Comparison of ENCODE assay signal across 2 cellular contexts in the genomic region with DNA sequence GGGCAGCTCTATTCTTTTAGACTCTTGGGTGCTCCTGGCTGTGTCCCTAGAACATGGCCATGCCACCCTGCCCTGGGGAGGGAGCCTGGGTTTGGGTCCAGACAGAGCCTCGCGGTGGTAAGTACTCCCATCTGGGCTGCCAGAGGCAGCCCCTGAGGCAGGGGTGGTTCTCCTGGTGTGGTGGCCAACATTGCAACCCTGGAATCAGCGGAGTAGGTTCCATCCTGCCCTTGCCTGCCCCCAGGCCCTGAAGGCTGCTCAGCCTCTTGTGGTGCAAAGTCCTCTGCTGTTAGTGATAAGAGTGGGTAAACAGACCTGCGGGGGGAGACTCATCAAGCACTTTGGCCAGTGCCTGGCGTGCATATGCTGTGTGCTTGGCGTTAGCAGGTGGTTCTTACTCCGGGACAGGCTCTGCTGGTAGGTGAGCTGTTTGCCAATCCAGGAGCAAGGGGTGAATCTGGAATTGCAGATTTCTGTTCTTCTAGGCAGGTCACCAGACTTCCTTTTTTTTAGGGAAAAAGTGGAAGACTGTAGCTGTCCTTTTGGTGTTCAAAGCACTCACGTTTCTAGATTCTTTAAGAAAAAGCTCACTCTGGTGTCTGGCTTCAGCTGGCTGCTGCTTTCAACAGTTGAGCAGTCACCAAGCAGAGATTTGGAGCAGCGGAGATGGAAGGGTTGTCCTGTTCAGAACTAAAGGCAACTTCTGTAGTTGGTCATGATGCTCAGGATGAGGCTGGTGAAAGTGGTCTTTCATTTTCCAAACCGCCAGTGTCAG.
TF ChIP-seq lines count a peak whose summit lies in the region.

No MANE protein-coding gene starts in this region.

TF ChIP-seq in GM23338, 12 proteins besides CTCF, POLR2A, EP300 and RAD21:
- TF ChIP-seq, protein P1, sequence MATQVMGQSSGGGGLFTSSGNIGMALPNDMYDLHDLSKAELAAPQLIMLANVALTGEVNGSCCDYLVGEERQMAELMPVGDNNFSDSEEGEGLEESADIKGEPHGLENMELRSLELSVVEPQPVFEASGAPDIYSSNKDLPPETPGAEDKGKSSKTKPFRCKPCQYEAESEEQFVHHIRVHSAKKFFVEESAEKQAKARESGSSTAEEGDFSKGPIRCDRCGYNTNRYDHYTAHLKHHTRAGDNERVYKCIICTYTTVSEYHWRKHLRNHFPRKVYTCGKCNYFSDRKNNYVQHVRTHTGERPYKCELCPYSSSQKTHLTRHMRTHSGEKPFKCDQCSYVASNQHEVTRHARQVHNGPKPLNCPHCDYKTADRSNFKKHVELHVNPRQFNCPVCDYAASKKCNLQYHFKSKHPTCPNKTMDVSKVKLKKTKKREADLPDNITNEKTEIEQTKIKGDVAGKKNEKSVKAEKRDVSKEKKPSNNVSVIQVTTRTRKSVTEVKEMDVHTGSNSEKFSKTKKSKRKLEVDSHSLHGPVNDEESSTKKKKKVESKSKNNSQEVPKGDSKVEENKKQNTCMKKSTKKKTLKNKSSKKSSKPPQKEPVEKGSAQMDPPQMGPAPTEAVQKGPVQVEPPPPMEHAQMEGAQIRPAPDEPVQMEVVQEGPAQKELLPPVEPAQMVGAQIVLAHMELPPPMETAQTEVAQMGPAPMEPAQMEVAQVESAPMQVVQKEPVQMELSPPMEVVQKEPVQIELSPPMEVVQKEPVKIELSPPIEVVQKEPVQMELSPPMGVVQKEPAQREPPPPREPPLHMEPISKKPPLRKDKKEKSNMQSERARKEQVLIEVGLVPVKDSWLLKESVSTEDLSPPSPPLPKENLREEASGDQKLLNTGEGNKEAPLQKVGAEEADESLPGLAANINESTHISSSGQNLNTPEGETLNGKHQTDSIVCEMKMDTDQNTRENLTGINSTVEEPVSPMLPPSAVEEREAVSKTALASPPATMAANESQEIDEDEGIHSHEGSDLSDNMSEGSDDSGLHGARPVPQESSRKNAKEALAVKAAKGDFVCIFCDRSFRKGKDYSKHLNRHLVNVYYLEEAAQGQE (IDR thresholded peaks at IDR 0.05; ENCODE audit: unreplicated experiment) = no peak
- TF ChIP-seq ZNF114 (CRISPR knock-in tag; IDR thresholded peaks at IDR 0.05) = no peak
- no peak for TF ChIP-seq EZH2phosphoT487 (IDR thresholded peaks at IDR 0.05; ENCODE audit: unreplicated experiment)

TF ChIP-seq in liver, 16 proteins besides CTCF, POLR2A, EP300 and RAD21:
- TF ChIP-seq MAX (IDR thresholded peaks at IDR 0.05) = peak; percentile 97
- TF ChIP-seq, protein P2, sequence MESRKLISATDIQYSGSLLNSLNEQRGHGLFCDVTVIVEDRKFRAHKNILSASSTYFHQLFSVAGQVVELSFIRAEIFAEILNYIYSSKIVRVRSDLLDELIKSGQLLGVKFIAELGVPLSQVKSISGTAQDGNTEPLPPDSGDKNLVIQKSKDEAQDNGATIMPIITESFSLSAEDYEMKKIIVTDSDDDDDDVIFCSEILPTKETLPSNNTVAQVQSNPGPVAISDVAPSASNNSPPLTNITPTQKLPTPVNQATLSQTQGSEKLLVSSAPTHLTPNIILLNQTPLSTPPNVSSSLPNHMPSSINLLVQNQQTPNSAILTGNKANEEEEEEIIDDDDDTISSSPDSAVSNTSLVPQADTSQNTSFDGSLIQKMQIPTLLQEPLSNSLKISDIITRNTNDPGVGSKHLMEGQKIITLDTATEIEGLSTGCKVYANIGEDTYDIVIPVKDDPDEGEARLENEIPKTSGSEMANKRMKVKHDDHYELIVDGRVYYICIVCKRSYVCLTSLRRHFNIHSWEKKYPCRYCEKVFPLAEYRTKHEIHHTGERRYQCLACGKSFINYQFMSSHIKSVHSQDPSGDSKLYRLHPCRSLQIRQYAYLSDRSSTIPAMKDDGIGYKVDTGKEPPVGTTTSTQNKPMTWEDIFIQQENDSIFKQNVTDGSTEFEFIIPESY (IDR thresholded peaks at IDR 0.05) = peak; percentile 90
- TF ChIP-seq, protein P1 (IDR thresholded peaks at IDR 0.05) = peak; percentile 82
- TF ChIP-seq NR2F2 (IDR thresholded peaks at IDR 0.05) = peak; percentile 35
- peak; percentile 93 to 96 for TF ChIP-seq RXRA (IDR thresholded peaks at IDR 0.05)
- TF ChIP-seq FOXA1 (IDR thresholded peaks at IDR 0.05) = peak; percentile 89
- TF ChIP-seq HNF4G (IDR thresholded peaks at IDR 0.05) = peak; percentile 98
- TF ChIP-seq GABPA (IDR thresholded peaks at IDR 0.05 in 1 of 2, conservative IDR thresholded peaks at IDR 0.05 in 1 of 2) = no peak
- TF ChIP-seq, protein P3, sequence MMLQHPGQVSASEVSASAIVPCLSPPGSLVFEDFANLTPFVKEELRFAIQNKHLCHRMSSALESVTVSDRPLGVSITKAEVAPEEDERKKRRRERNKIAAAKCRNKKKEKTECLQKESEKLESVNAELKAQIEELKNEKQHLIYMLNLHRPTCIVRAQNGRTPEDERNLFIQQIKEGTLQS (IDR thresholded peaks at IDR 0.05) = no peak
- peak in 1 of 2 donors; percentile 73 for TF ChIP-seq EGR1 (IDR thresholded peaks at IDR 0.05; ENCODE audit: low read depth in 2 of 2)
- peak; percentile 74 for TF ChIP-seq TAF1 (conservative IDR thresholded peaks at IDR 0.05)
- peak; percentile 78 for TF ChIP-seq FOXA2 (IDR thresholded peaks at IDR 0.05)
- peak; percentile 94 for TF ChIP-seq SP1 (IDR thresholded peaks at IDR 0.05)
- peak; percentile 96 for TF ChIP-seq HNF4A (conservative IDR thresholded peaks at IDR 0.05)
- TF ChIP-seq YY1 (IDR thresholded peaks at IDR 0.05) = peak; percentile 88
- peak; percentile 82 to 95 for TF ChIP-seq JUND (IDR thresholded peaks at IDR 0.05)
